In the genomic region with DNA sequence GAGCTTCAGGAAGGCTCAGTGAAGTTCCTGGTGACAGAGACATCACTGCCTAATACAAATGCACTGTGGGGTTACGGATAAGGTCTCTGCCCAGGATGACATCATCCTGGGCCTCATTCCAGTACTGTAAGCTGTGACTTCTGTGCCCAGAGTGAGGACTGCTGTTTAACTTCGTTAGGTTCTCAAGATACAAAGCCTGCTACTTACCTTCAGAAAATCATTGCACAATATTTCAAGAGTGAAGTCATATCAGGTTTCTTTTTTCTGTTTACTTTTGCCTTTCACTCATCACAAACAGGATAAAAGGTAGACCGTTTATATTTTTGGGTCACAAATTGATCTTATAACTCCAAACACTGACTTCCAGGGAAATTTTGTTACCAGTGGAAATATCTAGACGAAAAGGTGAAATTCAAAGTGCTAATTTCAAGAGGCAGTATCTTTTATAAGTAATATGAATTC, we compare ENCODE assay signal across 1 cellular context.
TF ChIP-seq lines count a peak whose summit lies in the region.

No MANE protein-coding gene starts in this region.

TF ChIP-seq in HEK293, 187 proteins besides CTCF, POLR2A, EP300 and RAD21 (continued from another document and continues in another):
- TF ChIP-seq, protein P1, sequence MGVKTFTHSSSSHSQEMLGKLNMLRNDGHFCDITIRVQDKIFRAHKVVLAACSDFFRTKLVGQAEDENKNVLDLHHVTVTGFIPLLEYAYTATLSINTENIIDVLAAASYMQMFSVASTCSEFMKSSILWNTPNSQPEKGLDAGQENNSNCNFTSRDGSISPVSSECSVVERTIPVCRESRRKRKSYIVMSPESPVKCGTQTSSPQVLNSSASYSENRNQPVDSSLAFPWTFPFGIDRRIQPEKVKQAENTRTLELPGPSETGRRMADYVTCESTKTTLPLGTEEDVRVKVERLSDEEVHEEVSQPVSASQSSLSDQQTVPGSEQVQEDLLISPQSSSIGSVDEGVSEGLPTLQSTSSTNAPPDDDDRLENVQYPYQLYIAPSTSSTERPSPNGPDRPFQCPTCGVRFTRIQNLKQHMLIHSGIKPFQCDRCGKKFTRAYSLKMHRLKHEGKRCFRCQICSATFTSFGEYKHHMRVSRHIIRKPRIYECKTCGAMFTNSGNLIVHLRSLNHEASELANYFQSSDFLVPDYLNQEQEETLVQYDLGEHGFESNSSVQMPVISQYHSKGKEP (tag by site-specific recombination; IDR thresholded peaks at IDR 0.05) = peak; percentile 33; the same call in 1 of the 2 replicates
- TF ChIP-seq PRDM1 (tag by site-specific recombination; IDR thresholded peaks at IDR 0.05) (peak; percentile 74; the same call in 1 of the 2 replicates), ZNF24 (tag by site-specific recombination; IDR thresholded peaks at IDR 0.05) (peak; percentile 79; the same call in 1 of the 2 replicates), ZNF114 (tag by site-specific recombination; IDR thresholded peaks at IDR 0.05) (no peak), KLF8 (tag by site-specific recombination; IDR thresholded peaks at IDR 0.05) (peak; percentile 66; the same call in 1 of the 2 replicates), ZNF341 (tag by site-specific recombination; IDR thresholded peaks at IDR 0.05; ENCODE audit: low read depth) (no peak), ZNF416 (tag by site-specific recombination; IDR thresholded peaks at IDR 0.05) (no peak), ZXDB (tag by site-specific recombination; IDR thresholded peaks at IDR 0.05) (0 out of 2 replicates have a peak, but pooled peaks have one; percentile 38), ZNF843 (tag by site-specific recombination; IDR thresholded peaks at IDR 0.05) (0 out of 2 replicates have a peak, but pooled peaks have one; percentile 26), HOXA7 (CRISPR knock-in tag; IDR thresholded peaks at IDR 0.05; ENCODE audit: borderline replicate concordance) (no peak), BCL11A (tag by site-specific recombination; IDR thresholded peaks at IDR 0.05; ENCODE audit: low read depth) (peak; percentile 50; the same call in 1 of the 2 replicates), ZNF629 (tag by site-specific recombination; IDR thresholded peaks at IDR 0.05) (peak; percentile 70), ZSCAN30 (tag by site-specific recombination; IDR thresholded peaks at IDR 0.05) (peak; percentile 66; the same call in 1 of the 2 replicates), ZNF660 (tag by site-specific recombination; IDR thresholded peaks at IDR 0.05) (peak; percentile 93), TRIM28 (IDR thresholded peaks at IDR 0.05; ENCODE audit: borderline replicate concordance, low read length) (peak; percentile 65; the same call in 1 of the 2 replicates), ZNF366 (tag by site-specific recombination; conservative IDR thresholded peaks at IDR 0.05) (peak; percentile 82), ZNF600 (tag by site-specific recombination; IDR thresholded peaks at IDR 0.05) (peak; percentile 88), ZNF776 (tag by site-specific recombination; IDR thresholded peaks at IDR 0.05; ENCODE audit: borderline replicate concordance) (no peak), ZNF184 (tag by site-specific recombination; IDR thresholded peaks at IDR 0.05) (no peak), ZNF335 (tag by site-specific recombination; conservative IDR thresholded peaks at IDR 0.05) (peak; percentile 43)
- TF ChIP-seq, protein P2, sequence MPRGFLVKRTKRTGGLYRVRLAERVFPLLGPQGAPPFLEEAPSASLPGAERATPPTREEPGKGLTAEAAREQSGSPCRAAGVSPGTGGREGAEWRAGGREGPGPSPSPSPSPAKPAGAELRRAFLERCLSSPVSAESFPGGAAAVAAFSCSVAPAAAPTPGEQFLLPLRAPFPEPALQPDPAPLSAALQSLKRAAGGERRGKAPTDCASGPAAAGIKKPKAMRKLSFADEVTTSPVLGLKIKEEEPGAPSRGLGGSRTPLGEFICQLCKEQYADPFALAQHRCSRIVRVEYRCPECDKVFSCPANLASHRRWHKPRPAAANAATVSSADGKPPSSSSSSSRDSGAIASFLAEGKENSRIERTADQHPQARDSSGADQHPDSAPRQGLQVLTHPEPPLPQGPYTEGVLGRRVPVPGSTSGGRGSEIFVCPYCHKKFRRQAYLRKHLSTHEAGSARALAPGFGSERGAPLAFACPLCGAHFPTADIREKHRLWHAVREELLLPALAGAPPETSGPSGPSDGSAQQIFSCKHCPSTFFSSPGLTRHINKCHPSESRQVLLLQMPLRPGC (tag by site-specific recombination; IDR thresholded peaks at IDR 0.05) = peak; percentile 61; the same call in 1 of the 2 replicates
- TF ChIP-seq, protein P3, sequence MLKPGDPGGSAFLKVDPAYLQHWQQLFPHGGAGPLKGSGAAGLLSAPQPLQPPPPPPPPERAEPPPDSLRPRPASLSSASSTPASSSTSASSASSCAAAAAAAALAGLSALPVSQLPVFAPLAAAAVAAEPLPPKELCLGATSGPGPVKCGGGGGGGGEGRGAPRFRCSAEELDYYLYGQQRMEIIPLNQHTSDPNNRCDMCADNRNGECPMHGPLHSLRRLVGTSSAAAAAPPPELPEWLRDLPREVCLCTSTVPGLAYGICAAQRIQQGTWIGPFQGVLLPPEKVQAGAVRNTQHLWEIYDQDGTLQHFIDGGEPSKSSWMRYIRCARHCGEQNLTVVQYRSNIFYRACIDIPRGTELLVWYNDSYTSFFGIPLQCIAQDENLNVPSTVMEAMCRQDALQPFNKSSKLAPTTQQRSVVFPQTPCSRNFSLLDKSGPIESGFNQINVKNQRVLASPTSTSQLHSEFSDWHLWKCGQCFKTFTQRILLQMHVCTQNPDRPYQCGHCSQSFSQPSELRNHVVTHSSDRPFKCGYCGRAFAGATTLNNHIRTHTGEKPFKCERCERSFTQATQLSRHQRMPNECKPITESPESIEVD (tag by site-specific recombination; IDR thresholded peaks at IDR 0.05) = peak; percentile 69
- TF ChIP-seq, protein P4, sequence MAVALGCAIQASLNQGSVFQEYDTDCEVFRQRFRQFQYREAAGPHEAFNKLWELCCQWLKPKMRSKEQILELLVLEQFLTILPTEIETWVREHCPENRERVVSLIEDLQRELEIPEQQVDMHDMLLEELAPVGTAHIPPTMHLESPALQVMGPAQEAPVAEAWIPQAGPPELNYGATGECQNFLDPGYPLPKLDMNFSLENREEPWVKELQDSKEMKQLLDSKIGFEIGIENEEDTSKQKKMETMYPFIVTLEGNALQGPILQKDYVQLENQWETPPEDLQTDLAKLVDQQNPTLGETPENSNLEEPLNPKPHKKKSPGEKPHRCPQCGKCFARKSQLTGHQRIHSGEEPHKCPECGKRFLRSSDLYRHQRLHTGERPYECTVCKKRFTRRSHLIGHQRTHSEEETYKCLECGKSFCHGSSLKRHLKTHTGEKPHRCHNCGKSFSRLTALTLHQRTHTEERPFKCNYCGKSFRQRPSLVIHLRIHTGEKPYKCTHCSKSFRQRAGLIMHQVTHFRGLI (tag by site-specific recombination; IDR thresholded peaks at IDR 0.05) = no peak
- TF ChIP-seq, protein P5, sequence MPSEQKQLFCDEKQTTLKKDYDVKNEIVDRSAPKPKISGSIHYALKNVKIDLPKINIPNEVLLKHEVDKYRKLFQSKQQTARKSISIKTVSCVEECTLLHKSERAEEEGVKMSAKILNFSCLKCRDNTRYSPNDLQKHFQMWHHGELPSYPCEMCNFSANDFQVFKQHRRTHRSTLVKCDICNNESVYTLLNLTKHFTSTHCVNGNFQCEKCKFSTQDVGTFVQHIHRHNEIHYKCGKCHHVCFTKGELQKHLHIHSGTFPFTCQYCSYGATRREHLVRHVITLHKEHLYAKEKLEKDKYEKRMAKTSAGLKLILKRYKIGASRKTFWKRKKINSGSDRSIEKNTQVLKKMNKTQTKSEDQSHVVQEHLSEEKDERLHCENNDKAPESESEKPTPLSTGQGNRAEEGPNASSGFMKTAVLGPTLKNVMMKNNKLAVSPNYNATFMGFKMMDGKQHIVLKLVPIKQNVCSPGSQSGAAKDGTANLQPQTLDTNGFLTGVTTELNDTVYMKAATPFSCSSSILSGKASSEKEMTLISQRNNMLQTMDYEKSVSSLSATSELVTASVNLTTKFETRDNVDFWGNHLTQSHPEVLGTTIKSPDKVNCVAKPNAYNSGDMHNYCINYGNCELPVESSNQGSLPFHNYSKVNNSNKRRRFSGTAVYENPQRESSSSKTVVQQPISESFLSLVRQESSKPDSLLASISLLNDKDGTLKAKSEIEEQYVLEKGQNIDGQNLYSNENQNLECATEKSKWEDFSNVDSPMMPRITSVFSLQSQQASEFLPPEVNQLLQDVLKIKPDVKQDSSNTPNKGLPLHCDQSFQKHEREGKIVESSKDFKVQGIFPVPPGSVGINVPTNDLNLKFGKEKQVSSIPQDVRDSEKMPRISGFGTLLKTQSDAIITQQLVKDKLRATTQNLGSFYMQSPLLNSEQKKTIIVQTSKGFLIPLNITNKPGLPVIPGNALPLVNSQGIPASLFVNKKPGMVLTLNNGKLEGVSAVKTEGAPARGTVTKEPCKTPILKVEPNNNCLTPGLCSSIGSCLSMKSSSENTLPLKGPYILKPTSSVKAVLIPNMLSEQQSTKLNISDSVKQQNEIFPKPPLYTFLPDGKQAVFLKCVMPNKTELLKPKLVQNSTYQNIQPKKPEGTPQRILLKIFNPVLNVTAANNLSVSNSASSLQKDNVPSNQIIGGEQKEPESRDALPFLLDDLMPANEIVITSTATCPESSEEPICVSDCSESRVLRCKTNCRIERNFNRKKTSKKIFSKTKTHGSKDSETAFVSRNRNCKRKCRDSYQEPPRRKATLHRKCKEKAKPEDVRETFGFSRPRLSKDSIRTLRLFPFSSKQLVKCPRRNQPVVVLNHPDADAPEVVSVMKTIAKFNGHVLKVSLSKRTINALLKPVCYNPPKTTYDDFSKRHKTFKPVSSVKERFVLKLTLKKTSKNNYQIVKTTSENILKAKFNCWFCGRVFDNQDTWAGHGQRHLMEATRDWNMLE (tag by site-specific recombination; conservative IDR thresholded peaks at IDR 0.05; ENCODE audit: low read depth) = no peak; the same call in 1 of the 2 replicates
- TF ChIP-seq, protein P6, sequence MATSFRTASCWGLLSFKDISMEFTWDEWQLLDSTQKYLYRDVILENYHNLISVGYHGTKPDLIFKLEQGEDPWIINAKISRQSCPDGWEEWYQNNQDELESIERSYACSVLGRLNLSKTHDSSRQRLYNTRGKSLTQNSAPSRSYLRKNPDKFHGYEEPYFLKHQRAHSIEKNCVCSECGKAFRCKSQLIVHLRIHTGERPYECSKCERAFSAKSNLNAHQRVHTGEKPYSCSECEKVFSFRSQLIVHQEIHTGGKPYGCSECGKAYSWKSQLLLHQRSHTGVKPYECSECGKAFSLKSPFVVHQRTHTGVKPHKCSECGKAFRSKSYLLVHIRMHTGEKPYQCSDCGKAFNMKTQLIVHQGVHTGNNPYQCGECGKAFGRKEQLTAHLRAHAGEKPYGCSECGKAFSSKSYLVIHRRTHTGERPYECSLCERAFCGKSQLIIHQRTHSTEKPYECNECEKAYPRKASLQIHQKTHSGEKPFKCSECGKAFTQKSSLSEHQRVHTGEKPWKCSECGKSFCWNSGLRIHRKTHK (tag by site-specific recombination; IDR thresholded peaks at IDR 0.05) = no peak
- TF ChIP-seq, protein P7, sequence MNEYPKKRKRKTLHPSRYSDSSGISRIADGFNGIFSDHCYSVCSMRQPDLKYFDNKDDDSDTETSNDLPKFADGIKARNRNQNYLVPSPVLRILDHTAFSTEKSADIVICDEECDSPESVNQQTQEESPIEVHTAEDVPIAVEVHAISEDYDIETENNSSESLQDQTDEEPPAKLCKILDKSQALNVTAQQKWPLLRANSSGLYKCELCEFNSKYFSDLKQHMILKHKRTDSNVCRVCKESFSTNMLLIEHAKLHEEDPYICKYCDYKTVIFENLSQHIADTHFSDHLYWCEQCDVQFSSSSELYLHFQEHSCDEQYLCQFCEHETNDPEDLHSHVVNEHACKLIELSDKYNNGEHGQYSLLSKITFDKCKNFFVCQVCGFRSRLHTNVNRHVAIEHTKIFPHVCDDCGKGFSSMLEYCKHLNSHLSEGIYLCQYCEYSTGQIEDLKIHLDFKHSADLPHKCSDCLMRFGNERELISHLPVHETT (tag by site-specific recombination; IDR thresholded peaks at IDR 0.05) = peak; percentile 22; the same call in 1 of the 2 replicates
- TF ChIP-seq, protein P8, sequence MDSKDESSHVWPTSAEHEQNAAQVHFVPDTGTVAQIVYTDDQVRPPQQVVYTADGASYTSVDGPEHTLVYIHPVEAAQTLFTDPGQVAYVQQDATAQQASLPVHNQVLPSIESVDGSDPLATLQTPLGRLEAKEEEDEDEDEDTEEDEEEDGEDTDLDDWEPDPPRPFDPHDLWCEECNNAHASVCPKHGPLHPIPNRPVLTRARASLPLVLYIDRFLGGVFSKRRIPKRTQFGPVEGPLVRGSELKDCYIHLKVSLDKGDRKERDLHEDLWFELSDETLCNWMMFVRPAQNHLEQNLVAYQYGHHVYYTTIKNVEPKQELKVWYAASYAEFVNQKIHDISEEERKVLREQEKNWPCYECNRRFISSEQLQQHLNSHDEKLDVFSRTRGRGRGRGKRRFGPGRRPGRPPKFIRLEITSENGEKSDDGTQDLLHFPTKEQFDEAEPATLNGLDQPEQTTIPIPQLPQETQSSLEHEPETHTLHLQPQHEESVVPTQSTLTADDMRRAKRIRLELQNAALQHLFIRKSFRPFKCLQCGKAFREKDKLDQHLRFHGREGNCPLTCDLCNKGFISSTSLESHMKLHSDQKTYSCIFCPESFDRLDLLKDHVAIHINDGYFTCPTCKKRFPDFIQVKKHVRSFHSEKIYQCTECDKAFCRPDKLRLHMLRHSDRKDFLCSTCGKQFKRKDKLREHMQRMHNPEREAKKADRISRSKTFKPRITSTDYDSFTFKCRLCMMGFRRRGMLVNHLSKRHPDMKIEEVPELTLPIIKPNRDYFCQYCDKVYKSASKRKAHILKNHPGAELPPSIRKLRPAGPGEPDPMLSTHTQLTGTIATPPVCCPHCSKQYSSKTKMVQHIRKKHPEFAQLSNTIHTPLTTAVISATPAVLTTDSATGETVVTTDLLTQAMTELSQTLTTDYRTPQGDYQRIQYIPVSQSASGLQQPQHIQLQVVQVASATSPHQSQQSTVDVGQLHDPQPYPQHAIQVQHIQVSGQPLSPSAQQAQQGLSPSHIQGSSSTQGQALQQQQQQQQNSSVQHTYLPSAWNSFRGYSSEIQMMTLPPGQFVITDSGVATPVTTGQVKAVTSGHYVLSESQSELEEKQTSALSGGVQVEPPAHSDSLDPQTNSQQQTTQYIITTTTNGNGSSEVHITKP (tag by site-specific recombination; IDR thresholded peaks at IDR 0.05) = no peak; the same call in 1 of the 2 replicates
- TF ChIP-seq, protein P9, sequence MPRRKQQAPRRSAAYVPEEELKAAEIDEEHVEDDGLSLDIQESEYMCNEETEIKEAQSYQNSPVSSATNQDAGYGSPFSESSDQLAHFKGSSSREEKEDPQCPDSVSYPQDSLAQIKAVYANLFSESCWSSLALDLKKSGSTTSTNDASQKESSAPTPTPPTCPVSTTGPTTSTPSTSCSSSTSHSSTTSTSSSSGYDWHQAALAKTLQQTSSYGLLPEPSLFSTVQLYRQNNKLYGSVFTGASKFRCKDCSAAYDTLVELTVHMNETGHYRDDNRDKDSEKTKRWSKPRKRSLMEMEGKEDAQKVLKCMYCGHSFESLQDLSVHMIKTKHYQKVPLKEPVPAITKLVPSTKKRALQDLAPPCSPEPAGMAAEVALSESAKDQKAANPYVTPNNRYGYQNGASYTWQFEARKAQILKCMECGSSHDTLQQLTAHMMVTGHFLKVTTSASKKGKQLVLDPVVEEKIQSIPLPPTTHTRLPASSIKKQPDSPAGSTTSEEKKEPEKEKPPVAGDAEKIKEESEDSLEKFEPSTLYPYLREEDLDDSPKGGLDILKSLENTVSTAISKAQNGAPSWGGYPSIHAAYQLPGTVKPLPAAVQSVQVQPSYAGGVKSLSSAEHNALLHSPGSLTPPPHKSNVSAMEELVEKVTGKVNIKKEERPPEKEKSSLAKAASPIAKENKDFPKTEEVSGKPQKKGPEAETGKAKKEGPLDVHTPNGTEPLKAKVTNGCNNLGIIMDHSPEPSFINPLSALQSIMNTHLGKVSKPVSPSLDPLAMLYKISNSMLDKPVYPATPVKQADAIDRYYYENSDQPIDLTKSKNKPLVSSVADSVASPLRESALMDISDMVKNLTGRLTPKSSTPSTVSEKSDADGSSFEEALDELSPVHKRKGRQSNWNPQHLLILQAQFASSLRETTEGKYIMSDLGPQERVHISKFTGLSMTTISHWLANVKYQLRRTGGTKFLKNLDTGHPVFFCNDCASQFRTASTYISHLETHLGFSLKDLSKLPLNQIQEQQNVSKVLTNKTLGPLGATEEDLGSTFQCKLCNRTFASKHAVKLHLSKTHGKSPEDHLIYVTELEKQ (tag by site-specific recombination; IDR thresholded peaks at IDR 0.05; ENCODE audit: borderline replicate concordance) = peak; percentile 19; the same call in 1 of the 2 replicates
